Comparison of ENCODE assay signal across 8 cellular contexts in genomic region chr13:71320452-71320851, GRCh38.
DNase-seq lines count a peak whose midpoint lies in the region; ATAC-seq and TF ChIP-seq lines count a peak whose summit lies in the region.

No MANE protein-coding gene starts in this region.

- CTCF ChIA-PET in RWPE1 (lab: Yijun Ruan, JAX): no interaction called here
- CTCF ChIA-PET in activated CD4-positive, alpha-beta memory T cell treated with anti-CD3 and anti-CD28 coated beads, Interleukin-2, amount 10 ng/mL, durations not matched to agents 7 days and 5 days (lab: Charles Lee): interaction anchor here (0.9 kb wide), 1 partner anchor 12 kb away, joined by 4 read pairs; no protein-coding TSS in a partner anchor

- no peak overlapping the region for H3K27ac ChIP-seq in RWPE1

- H3K36me3 Mint-ChIP-seq in activated naive CD8-positive, alpha-beta T cell treated with anti-CD3 and anti-CD28 coated beads, Interleukin-2, amount 50 U/mL, for 24 hours (ENCODE audit: low read depth): no peaks in the 10 kb centered on the region
- H3K36me3 Mint-ChIP-seq in activated CD4-positive, alpha-beta memory T cell treated with anti-CD3 and anti-CD28 coated beads, Interleukin-2, amount 10 ng/mL, durations not matched to agents 7 days and 5 days (ENCODE audit: low read depth): no peaks in the 10 kb centered on the region

- H3K4me3 Mint-ChIP-seq in activated naive CD8-positive, alpha-beta T cell treated with anti-CD3 and anti-CD28 coated beads, Interleukin-2, amount 50 U/mL, for 24 hours: no peak overlapping the region
- no peak overlapping the region for H3K4me3 Mint-ChIP-seq in activated CD4-positive, alpha-beta memory T cell treated with anti-CD3 and anti-CD28 coated beads, Interleukin-2, amount 10 ng/mL, durations not matched to agents 7 days and 5 days

- ATAC-seq in HG02885 (IDR thresholded peaks at IDR 0.05; ENCODE audit: poor library complexity, unreplicated experiment) (peak; percentile 47), HG02852 (IDR thresholded peaks at IDR 0.05; ENCODE audit: unreplicated experiment) (no peak)
- ATAC-seq in activated naive CD8-positive, alpha-beta T cell treated with anti-CD3 and anti-CD28 coated beads, Interleukin-2, amount 50 U/mL, for 24 hours: no peak

- H3K27me3 Mint-ChIP-seq in activated naive CD8-positive, alpha-beta T cell treated with anti-CD3 and anti-CD28 coated beads, Interleukin-2, amount 50 U/mL, for 24 hours: no peaks in the 10 kb centered on the region
- no peaks in the 10 kb centered on the region for H3K27me3 Mint-ChIP-seq in activated CD4-positive, alpha-beta memory T cell treated with anti-CD3 and anti-CD28 coated beads, Interleukin-2, amount 10 ng/mL, durations not matched to agents 7 days and 5 days

- no peaks in the 10 kb centered on the region for H3K4me1 Mint-ChIP-seq in activated naive CD8-positive, alpha-beta T cell treated with anti-CD3 and anti-CD28 coated beads, Interleukin-2, amount 50 U/mL, for 24 hours
- no peaks in the 10 kb centered on the region for H3K4me1 Mint-ChIP-seq in activated CD4-positive, alpha-beta memory T cell treated with anti-CD3 and anti-CD28 coated beads, Interleukin-2, amount 10 ng/mL, durations not matched to agents 7 days and 5 days

- H3K9me3 Mint-ChIP-seq in activated naive CD8-positive, alpha-beta T cell treated with anti-CD3 and anti-CD28 coated beads, Interleukin-2, amount 50 U/mL, for 24 hours: peaks cover 5% of the 10 kb centered on the region
- H3K9me3 Mint-ChIP-seq in activated CD4-positive, alpha-beta memory T cell treated with anti-CD3 and anti-CD28 coated beads, Interleukin-2, amount 10 ng/mL, durations not matched to agents 7 days and 5 days: no peaks in the 10 kb centered on the region

- DNase-seq in ELF-1 (ENCODE audit: low read depth, low spot score): peak; percentile 28
- no peak for DNase-seq in RWPE1 (ENCODE audit: low spot score)
- DNase-seq in iPS-NIHi7 (ENCODE audit: extremely low spot score): peak; percentile 47
- no peak for DNase-seq in mesenteric fat pad (ENCODE audit: low spot score)
- no peak for DNase-seq in activated naive CD8-positive, alpha-beta T cell treated with anti-CD3 and anti-CD28 coated beads, Interleukin-2, amount 50 U/mL, for 24 hours
- no peak for DNase-seq in activated CD4-positive, alpha-beta memory T cell treated with anti-CD3 and anti-CD28 coated beads, Interleukin-2, amount 10 ng/mL, durations not matched to agents 7 days and 5 days

- H3K27ac Mint-ChIP-seq in activated naive CD8-positive, alpha-beta T cell treated with anti-CD3 and anti-CD28 coated beads, Interleukin-2, amount 50 U/mL, for 24 hours: no peak overlapping the region
- H3K27ac Mint-ChIP-seq in activated CD4-positive, alpha-beta memory T cell treated with anti-CD3 and anti-CD28 coated beads, Interleukin-2, amount 10 ng/mL, durations not matched to agents 7 days and 5 days: no peak overlapping the region

- POLR2A ChIA-PET in RWPE1 (lab: Yijun Ruan, JAX; ENCODE audit: low non-redundant PET): no interaction called here
- POLR2A ChIA-PET in activated CD4-positive, alpha-beta memory T cell treated with anti-CD3 and anti-CD28 coated beads, Interleukin-2, amount 10 ng/mL, durations not matched to agents 7 days and 5 days (lab: Charles Lee): no interaction called here

- 0 out of 2 replicates have a peak, but pooled peaks have one; percentile 10 for TF ChIP-seq CTCF in RWPE1 (conservative IDR thresholded peaks at IDR 0.05; ENCODE audit: low read depth)

Comparison
In these comparisons a context has a peak if more than half of its experiments do, and no peak if none do; other contexts are left out.
1. DNase-seq: peak in ELF-1 (single experiment) and iPS-NIHi7 (single experiment); none in RWPE1 (single experiment), mesenteric fat pad (single experiment), activated naive CD8-positive, alpha-beta T cell treated with anti-CD3 and anti-CD28 coated beads, Interleukin-2, amount 50 U/mL, for 24 hours (single experiment) and activated CD4-positive, alpha-beta memory T cell treated with anti-CD3 and anti-CD28 coated beads, Interleukin-2, amount 10 ng/mL, durations not matched to agents 7 days and 5 days (single experiment).